ENCODE assay signal across 9 cellular contexts in genomic region chr9:14346826-14347407, GRCh38. TPM values are rescaled to one million over a fixed set of nuclear protein-coding genes. Genes with fewer than 3 reads are reported as not detected.
DNase-seq lines count a peak whose midpoint lies in the region; ATAC-seq and TF ChIP-seq lines count a peak whose summit lies in the region.
"Had no signal": no experiment of that assay in that cellular context is flagged by ENCODE, and none has a peak within 500 bp of the region (broad histone marks: within the 10 kb centered on the region; RNA-seq: fewer than 3 reads in every experiment).

No MANE protein-coding gene starts in this region.

- H3K9ac ChIP-seq in neural progenitor cell = no peak overlapping the region

- DNase-seq in NCI-H1105 (lab: John Stamatoyannopoulos, UW) (peak; percentile 41), NCI-H1105 treated with DMSO at 0.1 percent for 48 hours (lab: John Stamatoyannopoulos, UW) (no peak), Right ventricle myocardium inferior (ENCODE audit: missing footprints) (peak; percentile 66), neural progenitor cell (ENCODE audit: low spot score) (peak; percentile 52), erythroblast (lab: John Stamatoyannopoulos, UW) (no peak)
- DNase-seq in activated naive CD8-positive, alpha-beta T cell treated with anti-CD3 and anti-CD28 coated beads, Interleukin-2, amount 50 U/mL, for 24 hours = no peak
- no peak for DNase-seq in stimulated activated CD4-positive, alpha-beta T cell treated with anti-CD3 and anti-CD28 coated beads, Interleukin-4, amount 100 ng/mL, for 4 hours
- DNase-seq: SIG-M5 had no signal

- peaks cover 31% of the 10 kb centered on the region for H3F3A ChIP-seq in neural progenitor cell (ENCODE audit: low read depth)

- H3K4me1 ChIP-seq in neural progenitor cell = peaks cover 63% of the 10 kb centered on the region
- no peaks in the 10 kb centered on the region for H3K4me1 ChIP-seq in urinary bladder (ENCODE audit: insufficient read depth)

- intact Hi-C loops in Right ventricle myocardium inferior (cut with DNase I) = no loop called here

- TF ChIP-seq POLR2A in erythroblast (IDR thresholded peaks at IDR 0.05; ENCODE audit: low read length) = no peak

- no peaks in the 10 kb centered on the region for H3K9me3 Mint-ChIP-seq in neural progenitor cell
- no peaks in the 10 kb centered on the region for H3K9me3 Mint-ChIP-seq in activated naive CD8-positive, alpha-beta T cell treated with anti-CD3 and anti-CD28 coated beads, Interleukin-2, amount 50 U/mL, for 24 hours

- H3K36me3 Mint-ChIP-seq in neural progenitor cell = no peaks in the 10 kb centered on the region
- no peaks in the 10 kb centered on the region for H3K36me3 Mint-ChIP-seq in activated naive CD8-positive, alpha-beta T cell treated with anti-CD3 and anti-CD28 coated beads, Interleukin-2, amount 50 U/mL, for 24 hours (ENCODE audit: low read depth)

- no peaks in the 10 kb centered on the region for H3K36me3 ChIP-seq in neural progenitor cell
- H3K36me3 ChIP-seq in urinary bladder (ENCODE audit: insufficient read depth) = no peaks in the 10 kb centered on the region

- no peaks in the 10 kb centered on the region for H3K79me2 ChIP-seq in neural progenitor cell (ENCODE audit: low read depth)

- H3K27ac Mint-ChIP-seq in neural progenitor cell = no peak overlapping the region
- H3K27ac Mint-ChIP-seq in activated naive CD8-positive, alpha-beta T cell treated with anti-CD3 and anti-CD28 coated beads, Interleukin-2, amount 50 U/mL, for 24 hours = no peak overlapping the region

- H3K27me3 ChIP-seq in neural progenitor cell = peaks cover 100% of the 10 kb centered on the region

- 5% methylated on average over 37 of the region's 37 CpGs for WGBS in urinary bladder

- peak overlapping the region; percentile 58 for H2AFZ ChIP-seq in neural progenitor cell (replicated peaks)

- no peak overlapping the region for H3K27ac ChIP-seq in neural progenitor cell
- peak overlapping the region; percentile 48 for H3K27ac ChIP-seq in urinary bladder (ENCODE audit: low read depth)

- peak overlapping the region; percentile 76 for H3K4me2 ChIP-seq in neural progenitor cell

- no peaks in the 10 kb centered on the region for H3K9me3 ChIP-seq in neural progenitor cell (ENCODE audit: low read depth)

- H3K4me3 ChIP-seq in neural progenitor cell (peak overlapping the region; percentile 46), urinary bladder (ENCODE audit: low read depth, low read length) (peak overlapping the region; percentile 59)

- H4K20me1 ChIP-seq in neural progenitor cell (ENCODE audit: low read depth) = peaks cover 47% of the 10 kb centered on the region

- no peak for TF ChIP-seq CTCF in neural progenitor cell (IDR thresholded peaks at IDR 0.05)

- H3K4me1 Mint-ChIP-seq in neural progenitor cell = peaks cover 34% of the 10 kb centered on the region
- H3K4me1 Mint-ChIP-seq in activated naive CD8-positive, alpha-beta T cell treated with anti-CD3 and anti-CD28 coated beads, Interleukin-2, amount 50 U/mL, for 24 hours = peaks cover 9% of the 10 kb centered on the region

- peak; percentile 15 for ATAC-seq in Right ventricle myocardium inferior
- ATAC-seq in activated naive CD8-positive, alpha-beta T cell treated with anti-CD3 and anti-CD28 coated beads, Interleukin-2, amount 50 U/mL, for 24 hours = no peak

- peaks cover 57% of the 10 kb centered on the region for H3K27me3 Mint-ChIP-seq in neural progenitor cell (ENCODE audit: insufficient read depth, low read depth)
- peaks cover 15% of the 10 kb centered on the region for H3K27me3 Mint-ChIP-seq in activated naive CD8-positive, alpha-beta T cell treated with anti-CD3 and anti-CD28 coated beads, Interleukin-2, amount 50 U/mL, for 24 hours

- peak overlapping the region; percentile 86 for H3K4me3 Mint-ChIP-seq in neural progenitor cell
- H3K4me3 Mint-ChIP-seq in activated naive CD8-positive, alpha-beta T cell treated with anti-CD3 and anti-CD28 coated beads, Interleukin-2, amount 50 U/mL, for 24 hours = no peak overlapping the region

RNA-seq across cellular contexts. Expression of gene NFIB, which starts 33.0 kb away (rescaled TPM):
- total RNA-seq in Right ventricle myocardium inferior (116 TPM), neural progenitor cell (ENCODE audit: low replicate concordance) (0.30 and 0.40 TPM in 2 replicates), urinary bladder (217 TPM)
- polyA plus RNA-seq in urinary bladder = 20.8 TPM

Comparison
In these comparisons a context has a peak if more than half of its experiments do, and no peak if none do; other contexts are left out.
1. DNase-seq: peak in NCI-H1105 (single experiment), Right ventricle myocardium inferior (single experiment) and neural progenitor cell (single experiment); none in NCI-H1105 treated with DMSO at 0.1 percent for 48 hours (single experiment), activated naive CD8-positive, alpha-beta T cell treated with anti-CD3 and anti-CD28 coated beads, Interleukin-2, amount 50 U/mL, for 24 hours (single experiment), erythroblast (0 of 2) and stimulated activated CD4-positive, alpha-beta T cell treated with anti-CD3 and anti-CD28 coated beads, Interleukin-4, amount 100 ng/mL, for 4 hours (0 of 2).
2. RNA of gene NFIB, which starts 33.0 kb away (total RNA-seq): 217 TPM in urinary bladder (single experiment) and 116 TPM in Right ventricle myocardium inferior (single experiment); 0.30 to 0.40 TPM in neural progenitor cell; every median in the first group is over 10 times any median in the second.